Comparison of ENCODE assay signal across 3 cellular contexts in the genomic region with DNA sequence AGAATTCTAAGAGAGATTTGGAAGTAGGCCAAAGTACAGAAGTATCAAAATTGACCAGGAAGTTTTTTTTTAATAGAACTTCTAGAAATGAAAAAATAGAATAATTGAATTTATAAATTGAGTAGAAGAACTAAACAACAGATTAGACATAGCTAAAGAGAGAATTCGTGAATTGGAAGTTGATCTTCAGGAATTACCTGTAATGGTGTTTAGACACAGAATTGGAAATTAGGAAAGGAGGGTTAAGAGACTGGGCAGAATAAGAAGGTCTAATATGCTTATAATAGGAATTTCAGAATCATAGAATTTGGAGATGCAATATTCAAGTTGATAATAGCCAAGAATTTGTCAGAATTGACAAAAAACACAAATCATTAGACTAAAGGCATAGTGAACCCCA.
TF ChIP-seq lines count a peak whose summit lies in the region.

No MANE protein-coding gene starts in this region.

TF ChIP-seq in HEK293, 187 proteins besides CTCF, POLR2A, EP300 and RAD21:
- TF ChIP-seq, protein P1, sequence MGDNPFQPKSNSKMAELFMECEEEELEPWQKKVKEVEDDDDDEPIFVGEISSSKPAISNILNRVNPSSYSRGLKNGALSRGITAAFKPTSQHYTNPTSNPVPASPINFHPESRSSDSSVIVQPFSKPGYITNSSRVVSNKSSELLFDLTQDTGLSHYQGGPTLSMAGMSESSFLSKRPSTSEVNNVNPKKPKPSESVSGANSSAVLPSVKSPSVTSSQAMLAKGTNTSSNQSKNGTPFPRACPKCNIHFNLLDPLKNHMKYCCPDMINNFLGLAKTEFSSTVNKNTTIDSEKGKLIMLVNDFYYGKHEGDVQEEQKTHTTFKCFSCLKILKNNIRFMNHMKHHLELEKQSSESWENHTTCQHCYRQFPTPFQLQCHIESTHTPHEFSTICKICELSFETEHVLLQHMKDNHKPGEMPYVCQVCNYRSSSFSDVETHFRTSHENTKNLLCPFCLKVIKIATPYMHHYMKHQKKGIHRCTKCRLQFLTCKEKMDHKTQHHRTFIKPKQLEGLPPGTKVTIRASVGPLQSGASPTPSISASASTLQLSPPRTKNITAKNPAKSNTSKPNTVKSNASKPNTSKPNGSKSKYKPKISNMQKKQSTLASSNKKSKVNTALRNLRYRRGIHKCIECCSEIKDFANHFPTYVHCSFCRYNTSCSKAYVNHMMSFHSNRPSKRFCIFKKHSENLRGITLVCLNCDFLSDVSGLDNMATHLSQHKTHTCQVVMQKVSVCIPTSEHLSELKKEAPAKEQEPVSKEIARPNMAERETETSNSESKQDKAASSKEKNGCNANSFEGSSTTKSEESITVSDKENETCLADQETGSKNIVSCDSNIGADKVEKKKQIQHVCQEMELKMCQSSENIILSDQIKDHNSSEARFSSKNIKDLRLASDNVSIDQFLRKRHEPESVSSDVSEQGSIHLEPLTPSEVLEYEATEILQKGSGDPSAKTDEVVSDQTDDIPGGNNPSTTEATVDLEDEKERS (tag by site-specific recombination; IDR thresholded peaks at IDR 0.05): 0 out of 2 replicates have a peak, but pooled peaks have one; percentile 39
- TF ChIP-seq, protein P2, sequence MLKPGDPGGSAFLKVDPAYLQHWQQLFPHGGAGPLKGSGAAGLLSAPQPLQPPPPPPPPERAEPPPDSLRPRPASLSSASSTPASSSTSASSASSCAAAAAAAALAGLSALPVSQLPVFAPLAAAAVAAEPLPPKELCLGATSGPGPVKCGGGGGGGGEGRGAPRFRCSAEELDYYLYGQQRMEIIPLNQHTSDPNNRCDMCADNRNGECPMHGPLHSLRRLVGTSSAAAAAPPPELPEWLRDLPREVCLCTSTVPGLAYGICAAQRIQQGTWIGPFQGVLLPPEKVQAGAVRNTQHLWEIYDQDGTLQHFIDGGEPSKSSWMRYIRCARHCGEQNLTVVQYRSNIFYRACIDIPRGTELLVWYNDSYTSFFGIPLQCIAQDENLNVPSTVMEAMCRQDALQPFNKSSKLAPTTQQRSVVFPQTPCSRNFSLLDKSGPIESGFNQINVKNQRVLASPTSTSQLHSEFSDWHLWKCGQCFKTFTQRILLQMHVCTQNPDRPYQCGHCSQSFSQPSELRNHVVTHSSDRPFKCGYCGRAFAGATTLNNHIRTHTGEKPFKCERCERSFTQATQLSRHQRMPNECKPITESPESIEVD (tag by site-specific recombination; IDR thresholded peaks at IDR 0.05): no peak
- TF ChIP-seq ZNF560 (tag by site-specific recombination; IDR thresholded peaks at IDR 0.05; ENCODE audit: borderline replicate concordance) (no peak), ZNF555 (tag by site-specific recombination; conservative IDR thresholded peaks at IDR 0.05) (no peak), ZNF211 (tag by site-specific recombination; IDR thresholded peaks at IDR 0.05; ENCODE audit: low read depth) (no peak), SETDB1 (IDR thresholded peaks at IDR 0.05; ENCODE audit: insufficient read length, low read length) (peak; percentile 84), SP3 (tag by site-specific recombination; IDR thresholded peaks at IDR 0.05) (no peak), PRDM1 (tag by site-specific recombination; IDR thresholded peaks at IDR 0.05) (no peak)

TF ChIP-seq in WTC11, 78 proteins besides CTCF, POLR2A, EP300 and RAD21:
- no peak for TF ChIP-seq MYBL2 (CRISPR knock-in tag; IDR thresholded peaks at IDR 0.05)
- TF ChIP-seq GTF2I (CRISPR knock-in tag; conservative IDR thresholded peaks at IDR 0.05): peak; percentile 76; the same call in 1 of the 2 replicates
- no peak for TF ChIP-seq SMAD4 (CRISPR knock-in tag; IDR thresholded peaks at IDR 0.05)

TF ChIP-seq in K562, 482 proteins besides CTCF, POLR2A, EP300 and RAD21:
- no peak for TF ChIP-seq MCM3 (IDR thresholded peaks at IDR 0.05)
- peak in 1 of 2 experiments; percentile 91; a peak in 2 of 3 replicates for TF ChIP-seq CBX3 (IDR thresholded peaks at IDR 0.05; ENCODE audit: borderline replicate concordance in 1 of 2, low read length in 2 of 2)
- TF ChIP-seq TRIM28 (IDR thresholded peaks at IDR 0.05): 0 out of 2 replicates have a peak, but pooled peaks have one; percentile 48
- TF ChIP-seq MEF2D (tag; conservative IDR thresholded peaks at IDR 0.05; ENCODE audit: low read depth): no peak
- peak; percentile 37; the same call in 1 of the 2 replicates for TF ChIP-seq SMARCA5 (IDR thresholded peaks at IDR 0.05)
- TF ChIP-seq RBM25 (IDR thresholded peaks at IDR 0.05; ENCODE audit: low read depth, low read length, severe bottlenecking): peak; percentile 83
- TF ChIP-seq XRCC3 (IDR thresholded peaks at IDR 0.05): no peak
- TF ChIP-seq, protein P3, sequence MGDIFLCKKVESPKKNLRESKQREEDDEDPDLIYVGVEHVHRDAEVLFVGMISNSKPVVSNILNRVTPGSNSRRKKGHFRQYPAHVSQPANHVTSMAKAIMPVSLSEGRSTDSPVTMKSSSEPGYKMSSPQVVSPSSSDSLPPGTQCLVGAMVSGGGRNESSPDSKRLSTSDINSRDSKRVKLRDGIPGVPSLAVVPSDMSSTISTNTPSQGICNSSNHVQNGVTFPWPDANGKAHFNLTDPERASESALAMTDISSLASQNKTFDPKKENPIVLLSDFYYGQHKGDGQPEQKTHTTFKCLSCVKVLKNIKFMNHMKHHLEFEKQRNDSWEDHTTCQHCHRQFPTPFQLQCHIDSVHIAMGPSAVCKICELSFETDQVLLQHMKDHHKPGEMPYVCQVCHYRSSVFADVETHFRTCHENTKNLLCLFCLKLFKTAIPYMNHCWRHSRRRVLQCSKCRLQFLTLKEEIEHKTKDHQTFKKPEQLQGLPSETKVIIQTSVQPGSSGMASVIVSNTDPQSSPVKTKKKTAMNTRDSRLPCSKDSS (IDR thresholded peaks at IDR 0.05; ENCODE audit: low read depth, partially characterized antibody): peak; percentile 55
- TF ChIP-seq CBX5 (IDR thresholded peaks at IDR 0.05; ENCODE audit: borderline replicate concordance, low read depth): peak; percentile 65; the same call in 1 of the 2 replicates
